ENCODE assay signal across 1 cellular context in the genomic region with DNA sequence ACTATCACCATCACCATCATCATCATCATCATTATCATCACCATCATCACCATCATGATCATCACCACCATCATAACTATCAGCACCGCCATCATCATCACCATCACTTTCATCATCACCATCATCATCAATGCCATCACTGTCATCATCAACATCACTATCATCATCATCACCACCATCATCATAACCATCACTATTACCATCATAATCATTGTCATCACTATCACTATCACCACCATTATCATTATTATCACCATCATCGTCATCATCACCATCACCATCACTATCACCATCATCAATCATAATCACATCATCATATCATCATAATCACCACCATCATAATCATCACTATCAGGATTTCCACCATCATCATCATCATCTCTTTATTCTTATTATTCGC.
TF ChIP-seq lines count a peak whose summit lies in the region.

No MANE protein-coding gene starts in this region.

TF ChIP-seq in K562, 482 proteins besides CTCF, POLR2A, EP300 and RAD21 (continued from another document and continues in another):
- TF ChIP-seq, protein P1, sequence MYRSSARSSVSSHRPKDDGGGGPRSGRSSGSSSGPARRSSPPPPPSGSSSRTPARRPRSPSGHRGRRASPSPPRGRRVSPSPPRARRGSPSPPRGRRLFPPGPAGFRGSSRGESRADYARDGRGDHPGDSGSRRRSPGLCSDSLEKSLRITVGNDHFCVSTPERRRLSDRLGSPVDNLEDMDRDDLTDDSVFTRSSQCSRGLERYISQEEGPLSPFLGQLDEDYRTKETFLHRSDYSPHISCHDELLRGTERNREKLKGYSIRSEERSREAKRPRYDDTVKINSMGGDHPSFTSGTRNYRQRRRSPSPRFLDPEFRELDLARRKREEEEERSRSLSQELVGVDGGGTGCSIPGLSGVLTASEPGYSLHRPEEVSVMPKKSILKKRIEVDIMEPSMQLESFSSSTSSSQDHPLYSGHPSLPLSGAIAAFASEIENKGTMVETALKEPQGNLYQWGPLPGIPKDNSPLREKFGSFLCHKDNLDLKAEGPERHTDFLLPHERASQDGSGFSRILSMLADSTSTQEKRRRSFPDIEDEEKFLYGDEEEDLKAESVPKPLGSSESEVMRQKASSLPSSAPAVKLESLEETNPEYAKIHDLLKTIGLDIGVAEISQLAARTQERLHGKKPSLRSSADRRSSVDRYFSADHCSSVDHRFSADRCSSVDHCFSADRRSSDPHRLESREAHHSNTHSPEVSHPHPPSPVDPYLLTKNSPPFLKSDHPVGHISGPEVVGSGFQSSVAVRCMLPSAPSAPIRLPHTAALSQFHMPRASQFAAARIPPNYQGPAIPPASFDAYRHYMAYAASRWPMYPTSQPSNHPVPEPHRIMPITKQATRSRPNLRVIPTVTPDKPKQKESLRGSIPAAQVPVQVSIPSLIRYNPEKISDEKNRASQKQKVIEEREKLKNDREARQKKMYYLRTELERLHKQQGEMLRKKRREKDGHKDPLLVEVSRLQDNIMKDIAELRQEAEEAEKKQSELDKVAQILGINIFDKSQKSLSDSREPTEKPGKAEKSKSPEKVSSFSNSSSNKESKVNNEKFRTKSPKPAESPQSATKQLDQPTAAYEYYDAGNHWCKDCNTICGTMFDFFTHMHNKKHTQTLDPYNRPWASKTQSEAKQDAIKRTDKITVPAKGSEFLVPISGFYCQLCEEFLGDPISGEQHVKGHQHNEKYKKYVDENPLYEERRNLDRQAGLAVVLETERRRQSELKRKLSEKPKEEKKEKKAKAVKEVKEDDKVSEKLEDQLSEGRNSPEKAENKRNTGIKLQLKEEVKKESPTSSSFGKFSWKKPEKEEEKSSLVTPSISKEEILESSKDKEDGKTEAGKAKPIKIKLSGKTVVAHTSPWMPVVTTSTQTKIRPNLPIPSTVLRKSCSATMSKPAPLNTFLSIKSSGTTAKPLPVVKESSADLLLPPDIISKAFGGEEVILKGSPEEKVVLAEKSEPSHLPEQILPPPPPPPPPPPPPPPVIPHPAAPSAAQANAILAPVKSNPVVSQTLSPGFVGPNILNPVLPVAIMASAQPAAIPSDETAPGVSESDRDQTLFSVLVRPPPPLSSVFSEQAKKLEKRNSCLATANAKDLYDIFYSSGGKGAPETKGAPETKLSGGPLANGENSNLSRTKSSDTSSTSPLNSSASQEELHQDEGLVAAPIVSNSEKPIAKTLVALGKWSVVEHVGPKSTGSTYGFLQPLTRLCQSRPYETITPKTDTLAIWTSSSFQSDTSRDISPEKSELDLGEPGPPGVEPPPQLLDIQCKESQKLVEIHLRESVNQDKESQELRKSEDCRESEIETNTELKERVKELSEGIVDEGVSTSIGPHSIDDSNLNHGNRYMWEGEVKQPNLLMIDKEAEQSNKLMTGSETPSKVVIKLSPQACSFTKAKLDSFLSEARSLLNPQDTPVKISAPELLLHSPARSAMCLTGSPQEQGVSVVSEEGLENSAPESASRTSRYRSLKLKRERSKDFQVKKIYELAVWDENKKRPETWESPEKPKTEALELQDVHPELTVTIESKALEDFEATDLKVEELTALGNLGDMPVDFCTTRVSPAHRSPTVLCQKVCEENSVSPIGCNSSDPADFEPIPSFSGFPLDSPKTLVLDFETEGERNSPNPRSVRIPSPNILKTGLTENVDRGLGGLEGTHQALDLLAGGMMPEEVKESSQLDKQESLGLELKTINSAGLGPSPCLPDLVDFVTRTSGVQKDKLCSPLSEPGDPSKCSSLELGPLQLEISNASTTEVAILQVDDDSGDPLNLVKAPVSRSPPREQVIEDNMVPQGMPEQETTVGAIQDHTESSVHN (IDR thresholded peaks at IDR 0.05; ENCODE audit: borderline replicate concordance in 1 of 2, low read depth in 1 of 2) = no peak
- TF ChIP-seq, protein P2, sequence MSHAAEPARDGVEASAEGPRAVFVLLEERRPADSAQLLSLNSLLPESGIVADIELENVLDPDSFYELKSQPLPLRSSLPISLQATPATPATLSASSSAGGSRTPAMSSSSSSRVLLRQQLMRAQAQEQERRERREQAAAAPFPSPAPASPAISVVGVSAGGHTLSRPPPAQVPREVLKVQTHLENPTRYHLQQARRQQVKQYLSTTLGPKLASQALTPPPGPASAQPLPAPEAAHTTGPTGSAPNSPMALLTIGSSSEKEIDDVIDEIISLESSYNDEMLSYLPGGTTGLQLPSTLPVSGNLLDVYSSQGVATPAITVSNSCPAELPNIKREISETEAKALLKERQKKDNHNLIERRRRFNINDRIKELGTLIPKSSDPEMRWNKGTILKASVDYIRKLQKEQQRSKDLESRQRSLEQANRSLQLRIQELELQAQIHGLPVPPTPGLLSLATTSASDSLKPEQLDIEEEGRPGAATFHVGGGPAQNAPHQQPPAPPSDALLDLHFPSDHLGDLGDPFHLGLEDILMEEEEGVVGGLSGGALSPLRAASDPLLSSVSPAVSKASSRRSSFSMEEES (CRISPR knock-in tag; IDR thresholded peaks at IDR 0.05) = no peak
- TF ChIP-seq, protein P3, sequence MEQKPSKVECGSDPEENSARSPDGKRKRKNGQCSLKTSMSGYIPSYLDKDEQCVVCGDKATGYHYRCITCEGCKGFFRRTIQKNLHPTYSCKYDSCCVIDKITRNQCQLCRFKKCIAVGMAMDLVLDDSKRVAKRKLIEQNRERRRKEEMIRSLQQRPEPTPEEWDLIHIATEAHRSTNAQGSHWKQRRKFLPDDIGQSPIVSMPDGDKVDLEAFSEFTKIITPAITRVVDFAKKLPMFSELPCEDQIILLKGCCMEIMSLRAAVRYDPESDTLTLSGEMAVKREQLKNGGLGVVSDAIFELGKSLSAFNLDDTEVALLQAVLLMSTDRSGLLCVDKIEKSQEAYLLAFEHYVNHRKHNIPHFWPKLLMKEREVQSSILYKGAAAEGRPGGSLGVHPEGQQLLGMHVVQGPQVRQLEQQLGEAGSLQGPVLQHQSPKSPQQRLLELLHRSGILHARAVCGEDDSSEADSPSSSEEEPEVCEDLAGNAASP (IDR thresholded peaks at IDR 0.05) = no peak
- TF ChIP-seq KAT7 (CRISPR knock-in tag; IDR thresholded peaks at IDR 0.05; ENCODE audit: borderline replicate concordance) = no peak
- TF ChIP-seq EWSR1 (IDR thresholded peaks at IDR 0.05; ENCODE audit: borderline replicate concordance, low read depth, partially characterized antibody) = no peak
- peak in 1 of 2 experiments; percentile 41; a peak in 2 of 4 replicates for TF ChIP-seq ARNT (IDR thresholded peaks at IDR 0.05)
- no peak for TF ChIP-seq JUN (IDR thresholded peaks at IDR 0.05; ENCODE audit: borderline replicate concordance, low read depth, low read length)
- no peak for TF ChIP-seq JUN (CRISPR knock-in tag; IDR thresholded peaks at IDR 0.05; ENCODE audit: borderline replicate concordance)
- TF ChIP-seq ZNF316 (IDR thresholded peaks at IDR 0.05) = no peak
- TF ChIP-seq DACH1 (IDR thresholded peaks at IDR 0.05; ENCODE audit: partially characterized antibody) = peak; percentile 35
- TF ChIP-seq NFATC3 (IDR thresholded peaks at IDR 0.05) = no peak
- TF ChIP-seq, protein P4, sequence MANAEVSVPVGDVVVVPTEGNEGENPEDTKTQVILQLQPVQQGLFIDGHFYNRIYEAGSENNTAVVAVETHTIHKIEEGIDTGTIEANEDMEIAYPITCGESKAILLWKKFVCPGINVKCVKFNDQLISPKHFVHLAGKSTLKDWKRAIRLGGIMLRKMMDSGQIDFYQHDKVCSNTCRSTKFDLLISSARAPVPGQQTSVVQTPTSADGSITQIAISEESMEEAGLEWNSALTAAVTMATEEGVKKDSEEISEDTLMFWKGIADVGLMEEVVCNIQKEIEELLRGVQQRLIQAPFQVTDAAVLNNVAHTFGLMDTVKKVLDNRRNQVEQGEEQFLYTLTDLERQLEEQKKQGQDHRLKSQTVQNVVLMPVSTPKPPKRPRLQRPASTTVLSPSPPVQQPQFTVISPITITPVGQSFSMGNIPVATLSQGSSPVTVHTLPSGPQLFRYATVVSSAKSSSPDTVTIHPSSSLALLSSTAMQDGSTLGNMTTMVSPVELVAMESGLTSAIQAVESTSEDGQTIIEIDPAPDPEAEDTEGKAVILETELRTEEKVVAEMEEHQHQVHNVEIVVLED (CRISPR knock-in tag; IDR thresholded peaks at IDR 0.05) = no peak
- TF ChIP-seq E2F3 (CRISPR knock-in tag; IDR thresholded peaks at IDR 0.05) = no peak
- TF ChIP-seq, protein P5, sequence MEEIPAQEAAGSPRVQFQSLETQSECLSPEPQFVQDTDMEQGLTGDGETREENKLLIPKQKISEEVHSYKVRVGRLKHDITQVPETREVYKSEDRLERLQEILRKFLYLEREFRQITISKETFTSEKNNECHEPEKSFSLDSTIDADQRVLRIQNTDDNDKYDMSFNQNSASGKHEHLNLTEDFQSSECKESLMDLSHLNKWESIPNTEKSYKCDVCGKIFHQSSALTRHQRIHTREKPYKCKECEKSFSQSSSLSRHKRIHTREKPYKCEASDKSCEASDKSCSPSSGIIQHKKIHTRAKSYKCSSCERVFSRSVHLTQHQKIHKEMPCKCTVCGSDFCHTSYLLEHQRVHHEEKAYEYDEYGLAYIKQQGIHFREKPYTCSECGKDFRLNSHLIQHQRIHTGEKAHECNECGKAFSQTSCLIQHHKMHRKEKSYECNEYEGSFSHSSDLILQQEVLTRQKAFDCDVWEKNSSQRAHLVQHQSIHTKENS (CRISPR knock-in tag; IDR thresholded peaks at IDR 0.05) = no peak
- TF ChIP-seq ZNF146 (CRISPR knock-in tag; IDR thresholded peaks at IDR 0.05; ENCODE audit: unreplicated experiment) = no peak
- TF ChIP-seq SMC3 (conservative IDR thresholded peaks at IDR 0.05; ENCODE audit: insufficient read depth, low read depth, low read length) = no peak
- TF ChIP-seq, protein P6, sequence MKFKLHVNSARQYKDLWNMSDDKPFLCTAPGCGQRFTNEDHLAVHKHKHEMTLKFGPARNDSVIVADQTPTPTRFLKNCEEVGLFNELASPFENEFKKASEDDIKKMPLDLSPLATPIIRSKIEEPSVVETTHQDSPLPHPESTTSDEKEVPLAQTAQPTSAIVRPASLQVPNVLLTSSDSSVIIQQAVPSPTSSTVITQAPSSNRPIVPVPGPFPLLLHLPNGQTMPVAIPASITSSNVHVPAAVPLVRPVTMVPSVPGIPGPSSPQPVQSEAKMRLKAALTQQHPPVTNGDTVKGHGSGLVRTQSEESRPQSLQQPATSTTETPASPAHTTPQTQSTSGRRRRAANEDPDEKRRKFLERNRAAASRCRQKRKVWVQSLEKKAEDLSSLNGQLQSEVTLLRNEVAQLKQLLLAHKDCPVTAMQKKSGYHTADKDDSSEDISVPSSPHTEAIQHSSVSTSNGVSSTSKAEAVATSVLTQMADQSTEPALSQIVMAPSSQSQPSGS (CRISPR knock-in tag; IDR thresholded peaks at IDR 0.05) = no peak
- TF ChIP-seq KDM4B (IDR thresholded peaks at IDR 0.05; ENCODE audit: borderline replicate concordance in 2 of 2, low read depth in 1 of 2) = no peak; a peak in 1 of 4 replicates
- TF ChIP-seq HIVEP1 (CRISPR knock-in tag; IDR thresholded peaks at IDR 0.05) = no peak
- no peak for TF ChIP-seq NUFIP1 (IDR thresholded peaks at IDR 0.05; ENCODE audit: partially characterized antibody)
- TF ChIP-seq JUNB (CRISPR knock-in tag; conservative IDR thresholded peaks at IDR 0.05) = no peak
- no peak for TF ChIP-seq GABPA (tag; conservative IDR thresholded peaks at IDR 0.05; ENCODE audit: low read depth)
- TF ChIP-seq ARHGAP35 (IDR thresholded peaks at IDR 0.05; ENCODE audit: partially characterized antibody) = peak; percentile 82
- TF ChIP-seq ZNF121 (CRISPR knock-in tag; conservative IDR thresholded peaks at IDR 0.05) = no peak
- TF ChIP-seq, protein P7, sequence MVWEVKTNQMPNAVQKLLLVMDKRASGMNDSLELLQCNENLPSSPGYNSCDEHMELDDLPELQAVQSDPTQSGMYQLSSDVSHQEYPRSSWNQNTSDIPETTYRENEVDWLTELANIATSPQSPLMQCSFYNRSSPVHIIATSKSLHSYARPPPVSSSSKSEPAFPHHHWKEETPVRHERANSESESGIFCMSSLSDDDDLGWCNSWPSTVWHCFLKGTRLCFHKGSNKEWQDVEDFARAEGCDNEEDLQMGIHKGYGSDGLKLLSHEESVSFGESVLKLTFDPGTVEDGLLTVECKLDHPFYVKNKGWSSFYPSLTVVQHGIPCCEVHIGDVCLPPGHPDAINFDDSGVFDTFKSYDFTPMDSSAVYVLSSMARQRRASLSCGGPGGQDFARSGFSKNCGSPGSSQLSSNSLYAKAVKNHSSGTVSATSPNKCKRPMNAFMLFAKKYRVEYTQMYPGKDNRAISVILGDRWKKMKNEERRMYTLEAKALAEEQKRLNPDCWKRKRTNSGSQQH (CRISPR knock-in tag; IDR thresholded peaks at IDR 0.05) = no peak
- TF ChIP-seq BCOR (IDR thresholded peaks at IDR 0.05) = peak; percentile 75; the same call in 1 of the 2 replicates
- no peak for TF ChIP-seq ZNF324 (CRISPR knock-in tag; IDR thresholded peaks at IDR 0.05)
- no peak for TF ChIP-seq ZNF561 (CRISPR knock-in tag; conservative IDR thresholded peaks at IDR 0.05)
- TF ChIP-seq EHMT2 (IDR thresholded peaks at IDR 0.05) = peak; percentile 63; the same call in 1 of the 2 replicates
